Comparison of ENCODE assay signal across 26 cellular contexts in the genomic region with DNA sequence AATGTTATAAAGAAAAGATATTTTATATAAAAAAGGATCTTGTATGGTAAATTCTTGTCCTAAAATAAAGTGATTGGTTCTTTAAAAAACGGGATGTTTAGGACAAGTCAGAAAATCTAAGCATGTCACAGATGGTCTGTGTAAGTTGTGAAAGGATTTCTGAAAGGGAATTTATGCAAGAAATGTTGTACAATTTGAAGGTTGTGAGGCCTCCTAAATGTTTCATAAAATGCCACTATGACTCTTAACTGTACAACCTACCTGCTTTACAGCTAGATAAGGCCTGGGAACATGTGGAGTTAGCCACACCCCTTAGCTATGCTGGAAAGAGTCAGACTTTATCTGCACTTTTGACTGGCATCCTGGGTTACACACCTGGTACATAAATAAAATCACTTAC.
"Had no signal": no experiment of that assay in that cellular context is flagged by ENCODE, and none has a peak within 500 bp of the region (broad histone marks: within the 10 kb centered on the region; RNA-seq: fewer than 3 reads in every experiment).

No MANE protein-coding gene starts in this region.

- H3K36me3 Mint-ChIP-seq: naive thymus-derived CD4-positive, alpha-beta T cell; stimulated activated effector memory CD8-positive, alpha-beta T cell treated with anti-CD3 and anti-CD28 coated beads, Interleukin-12 subunit alpha, Interleukin-12 subunit beta, amount 100 ng/mL, for 72 hours had no signal

- ATAC-seq: esophagus mucosa; gastrocnemius medialis; left cardiac atrium; left lung; naive thymus-derived CD4-positive, alpha-beta T cell; psoas muscle; right cardiac atrium; stimulated activated effector memory CD8-positive, alpha-beta T cell treated with anti-CD3 and anti-CD28 coated beads, Interleukin-12 subunit alpha, Interleukin-12 subunit beta, amount 100 ng/mL, for 72 hours had no signal

- H3K27ac ChIP-seq: epithelial cell of prostate, gastrocnemius medialis, left lung, psoas muscle, sigmoid colon, stomach, thyroid gland, vagina had no signal

- H3K9me3 ChIP-seq: gastrocnemius medialis, left lung, psoas muscle, sigmoid colon, stomach, thyroid gland, vagina had no signal

- H3K27me3 ChIP-seq: left lung, sigmoid colon, stomach, thyroid gland, vagina had no signal

- H3K4me3 ChIP-seq: gastrocnemius medialis, left lung, psoas muscle, sigmoid colon, stomach, thyroid gland, vagina had no signal

- H3K4me1 Mint-ChIP-seq: endodermal cell; naive thymus-derived CD4-positive, alpha-beta T cell; nephron; stimulated activated effector memory CD8-positive, alpha-beta T cell treated with anti-CD3 and anti-CD28 coated beads, Interleukin-12 subunit alpha, Interleukin-12 subunit beta, amount 100 ng/mL, for 72 hours had no signal

- H3K4me3 Mint-ChIP-seq: dendritic cell treated with granulocyte-macrophage colony-stimulating factor and Interleukin-4, amounts not matched to agents 40 ng/mL and 50 ng/mL, for 4 days; endodermal cell; naive thymus-derived CD4-positive, alpha-beta T cell; nephron; stimulated activated effector memory CD8-positive, alpha-beta T cell treated with anti-CD3 and anti-CD28 coated beads, Interleukin-12 subunit alpha, Interleukin-12 subunit beta, amount 100 ng/mL, for 72 hours had no signal

- DNase-seq: effector CD8-positive, alpha-beta T cell; endodermal cell; foreskin fibroblast; gastrocnemius medialis; head of caudate nucleus; left cardiac atrium; left lung; mesenchymal stem cell; midbrain; naive thymus-derived CD4-positive, alpha-beta T cell; nucleus accumbens; psoas muscle; right cardiac atrium; sigmoid colon; stimulated activated CD4-positive, alpha-beta T cell treated with anti-CD3 and anti-CD28 coated beads, Interleukin-2, amount 100 ng/mL, for 24 hours; stimulated activated CD4-positive, alpha-beta T cell treated with anti-CD3 and anti-CD28 coated beads, Interleukin-4, amount 100 ng/mL, for 24 hours; stimulated activated naive CD4-positive, alpha-beta T cell treated with Interleukin-2 at 50 U/mL for 16 hours; stomach; thyroid gland; trophoblast cell had no signal

- H3K4me1 ChIP-seq: gastrocnemius medialis, left lung, psoas muscle, sigmoid colon, stomach, thyroid gland, vagina had no signal

- H3K27ac Mint-ChIP-seq: dendritic cell treated with granulocyte-macrophage colony-stimulating factor and Interleukin-4, amounts not matched to agents 40 ng/mL and 50 ng/mL, for 4 days; endodermal cell; naive thymus-derived CD4-positive, alpha-beta T cell; nephron; stimulated activated effector memory CD8-positive, alpha-beta T cell treated with anti-CD3 and anti-CD28 coated beads, Interleukin-12 subunit alpha, Interleukin-12 subunit beta, amount 100 ng/mL, for 72 hours had no signal

- H3K36me3 ChIP-seq: gastrocnemius medialis, left lung, sigmoid colon, stomach, thyroid gland, vagina had no signal

- H3K27me3 Mint-ChIP-seq: dendritic cell treated with granulocyte-macrophage colony-stimulating factor and Interleukin-4, amounts not matched to agents 40 ng/mL and 50 ng/mL, for 4 days; naive thymus-derived CD4-positive, alpha-beta T cell had no signal
